8 cellular contexts compared by ENCODE assay signal in the genomic region with DNA sequence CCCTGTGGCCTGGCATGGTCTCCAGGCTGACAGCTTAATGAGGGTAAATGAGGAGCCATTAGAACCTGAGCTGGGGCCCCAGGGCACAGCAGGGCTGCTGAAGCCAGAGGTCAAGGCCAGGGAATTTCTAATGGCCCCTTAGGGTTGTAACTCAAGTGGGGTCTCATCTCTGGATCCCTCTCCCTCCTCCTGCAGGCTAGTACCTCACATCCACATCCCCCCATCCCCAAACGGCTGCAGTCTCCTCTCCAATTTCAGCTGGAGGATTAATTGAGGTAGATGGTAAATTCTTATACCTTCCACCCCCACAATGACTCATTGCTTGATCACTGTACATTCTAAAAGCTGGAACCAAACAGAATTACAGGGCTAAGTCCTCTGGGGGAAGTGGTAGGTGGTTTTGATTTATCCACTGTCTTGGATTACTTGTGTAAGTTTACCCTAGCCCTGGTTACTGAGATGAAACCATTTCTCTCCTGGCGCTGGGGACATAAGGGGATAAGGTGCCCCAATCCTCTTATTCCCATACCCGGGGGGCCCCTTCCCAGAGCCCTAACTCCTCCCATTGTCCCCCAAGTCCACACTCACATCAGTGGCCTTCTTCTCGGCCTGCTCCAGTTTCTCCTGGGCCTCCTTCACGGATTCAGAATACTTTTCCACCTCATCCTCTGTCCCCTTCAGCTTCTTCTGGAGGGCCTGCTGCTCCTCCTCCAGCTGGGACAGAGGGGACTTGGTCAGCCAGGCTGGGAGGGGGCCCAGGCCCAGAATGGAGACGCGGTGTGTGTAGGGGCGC. TPM values are rescaled to one million over a fixed set of nuclear protein-coding genes. Genes with fewer than 3 reads are reported as not detected.
DNase-seq lines count a peak whose midpoint lies in the region; ATAC-seq and TF ChIP-seq lines count a peak whose summit lies in the region.
"Had no signal": no experiment of that assay in that cellular context is flagged by ENCODE, and none has a peak within 500 bp of the region (broad histone marks: within the 10 kb centered on the region; RNA-seq: fewer than 3 reads in every experiment).

No MANE protein-coding gene starts in this region.

- peaks cover 30% of the 10 kb centered on the region for H3K4me1 ChIP-seq in psoas muscle

- H3K27me3 ChIP-seq in psoas muscle (ENCODE audit: insufficient read depth in 3 of 3, low read length in 2 of 3): no peaks in the 10 kb centered on the region

- no peak for TF ChIP-seq CTCF in fibroblast of mammary gland (conservative IDR thresholded peaks at IDR 0.05; ENCODE audit: control insufficient read depth, insufficient read depth, low read depth, low read length)
- no peak for TF ChIP-seq CTCF in psoas muscle (IDR thresholded peaks at IDR 0.05)

- no peaks in the 10 kb centered on the region for H3K9me3 ChIP-seq in psoas muscle

- H3K4me3 ChIP-seq in fibroblast of mammary gland (ENCODE audit: control insufficient read depth, low read depth, low read length) (peak overlapping the region; percentile 96), psoas muscle (peak overlapping the region; percentile 100)

- H3K27ac ChIP-seq in psoas muscle: peak overlapping the region; percentile 100
- H3K27ac ChIP-seq: VCaP had no signal

- 19 to 33% (median 19%) methylated on average over 8 of the region's 8 CpGs for WGBS in psoas muscle, 3 donors

- peak; percentile 15 to 48 (median 26) for ATAC-seq in psoas muscle

- intact Hi-C loops in psoas muscle (cut with DNase I): no loop called here

- peaks cover 0 to 38% of the 10 kb centered on the region in 2 donors for H3K36me3 ChIP-seq in psoas muscle (ENCODE audit: insufficient read depth in 1 of 2, low read depth in 1 of 2)

- DNase-seq in HCEC 1CT (peak; percentile 82), SW480 (ENCODE audit: low spot score) (peak; percentile 83), fibroblast of mammary gland (ENCODE audit: low read depth) (peak; percentile 95), psoas muscle (peak in 1 of 2 donors; percentile 66), NCI-H187 (lab: John Stamatoyannopoulos, UW) (no peak), NCI-H2171 treated with DMSO at 0.1 percent for 48 hours (lab: John Stamatoyannopoulos, UW) (no peak), NCI-H1694 treated with DMSO at 0.1 percent for 48 hours (lab: John Stamatoyannopoulos, UW) (no peak)

RNA-seq across cellular contexts. Expression of a gene that starts 1.0 kb away (rescaled TPM):
- over 10,000 TPM in 1 of 4 donors, 1,000 to 10,000 TPM in 3; 6,047 to 11,456 (median 7,939) TPM for total RNA-seq in psoas muscle
- polyA plus RNA-seq in psoas muscle: over 10,000 TPM in 2 of 3 donors, 1,000 to 10,000 TPM in 1; 6,654 to 16,334 (median 13,470) TPM

RNA-seq across cellular contexts. Expression of a gene that starts 15.0 kb away (rescaled TPM):
- total RNA-seq in psoas muscle: not detected
- under 1 TPM; 0.03 to 0.49 (median 0.05) TPM for polyA plus RNA-seq in psoas muscle

RNA-seq across cellular contexts. Expression of a gene that starts 23.8 kb away (rescaled TPM):
- under 1 TPM in 3 of 4 donors, not detected in 1; 0.07 to 0.21 (median 0.10) TPM for total RNA-seq in psoas muscle
- under 1 TPM; 0.20 to 0.79 (median 0.29) TPM for polyA plus RNA-seq in psoas muscle

RNA-seq across cellular contexts. Expression of a gene that starts 30.7 kb away (rescaled TPM):
- total RNA-seq in psoas muscle: 10 to 100 TPM; 15.4 to 39.4 (median 27.5) TPM
- 10 to 100 TPM; 21.5 to 49.4 (median 36.3) TPM for polyA plus RNA-seq in psoas muscle

RNA-seq across cellular contexts. Expression of a gene that starts 30.9 kb away (rescaled TPM):
- total RNA-seq in psoas muscle: over 10,000 TPM in 1 of 4 donors, 1,000 to 10,000 TPM in 3; 3,787 to 10,280 (median 6,744) TPM
- 10 to 100 TPM in 1 of 3 donors, not detected in 2; 26.8 TPM for polyA plus RNA-seq in psoas muscle

Comparison
In these comparisons a context has a peak if more than half of its experiments do, and no peak if none do; other contexts are left out.
1. DNase-seq: peak in HCEC 1CT (single experiment), SW480 (single experiment) and fibroblast of mammary gland (single experiment); none in NCI-H187 (0 of 2), NCI-H2171 treated with DMSO at 0.1 percent for 48 hours (single experiment) and NCI-H1694 treated with DMSO at 0.1 percent for 48 hours (single experiment).